7 cellular contexts compared by ENCODE assay signal in the genomic region with DNA sequence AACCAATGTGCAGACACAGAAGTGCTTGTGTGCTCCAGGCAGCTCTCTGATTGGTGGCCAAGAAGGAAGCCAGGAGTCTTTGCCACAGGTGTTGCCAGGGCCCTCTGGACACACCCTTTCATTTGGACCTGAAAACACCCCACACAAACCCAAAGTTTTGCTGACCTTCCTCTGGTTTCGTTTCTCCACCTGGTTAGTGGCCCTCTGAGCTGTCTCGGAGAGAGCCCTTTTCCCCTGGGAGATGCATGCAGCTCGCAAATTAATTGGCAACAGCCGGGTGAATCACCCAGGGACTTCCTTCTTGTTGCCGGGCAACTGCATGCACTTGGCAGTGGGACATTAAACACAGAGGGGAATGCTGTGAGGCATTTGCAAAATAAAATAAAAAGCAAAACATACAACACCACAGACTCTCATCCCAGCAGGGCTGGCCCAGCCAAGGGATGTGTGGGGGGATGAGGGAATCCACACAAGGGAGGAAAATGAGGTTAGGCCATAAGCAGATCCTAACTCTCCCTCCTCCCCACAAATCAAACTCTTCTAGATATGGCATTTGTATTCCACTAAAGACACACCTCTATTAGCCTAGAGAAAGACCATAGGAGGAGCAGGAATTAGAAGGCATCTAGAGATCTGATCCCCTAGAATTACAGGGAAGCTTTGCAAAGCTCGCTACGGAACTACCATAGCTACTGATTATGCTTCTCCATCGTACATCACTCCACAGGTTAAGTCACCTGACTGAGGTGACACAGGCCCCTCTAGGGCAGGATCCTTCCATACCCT.
A peak's percentile ranks its signal among the peaks of the same experiment; 100 is the strongest.
DNase-seq lines count a peak whose midpoint lies in the region; ATAC-seq and TF ChIP-seq lines count a peak whose summit lies in the region.

No MANE protein-coding gene starts in this region.

- intact Hi-C loops in ascending aorta (cut with DNase I) = no loop called here

- no peak overlapping the region for H3K4me3 ChIP-seq in ascending aorta

- H3K4me1 ChIP-seq in ascending aorta = no peaks in the 10 kb centered on the region

- no peak for TF ChIP-seq CTCF in ascending aorta (IDR thresholded peaks at IDR 0.05)

- no peaks in the 10 kb centered on the region for H3K36me3 ChIP-seq in ascending aorta

- no peaks in the 10 kb centered on the region for H3K9me3 ChIP-seq in ascending aorta

- no peaks in the 10 kb centered on the region for H3K27me3 ChIP-seq in ascending aorta

- no peak overlapping the region for H3K27ac ChIP-seq in ascending aorta

- DNase-seq in NCI-H187 (lab: John Stamatoyannopoulos, UW) (peak; percentile 18 to 54), ascending aorta (ENCODE audit: low spot score in 2 of 2) (peak; percentile 26 to 67), iPS-NIHi7 (ENCODE audit: extremely low spot score) (peak; percentile 68), superior temporal gyrus (ENCODE audit: extremely low spot score) (peak; percentile 68), cortex of kidney (lab: John Stamatoyannopoulos, UW) (no peak)

- ATAC-seq in GM18867 (IDR thresholded peaks at IDR 0.05; ENCODE audit: unreplicated experiment) = peak; percentile 67
- peak; percentile 64 for ATAC-seq in HG02884 (IDR thresholded peaks at IDR 0.05; ENCODE audit: unreplicated experiment)
